Comparison of ENCODE assay signal across 20 cellular contexts in genomic region chr12:26044007-26044394, GRCh38.
DNase-seq lines count a peak whose midpoint lies in the region; TF ChIP-seq lines count a peak whose summit lies in the region.
"Had no signal": no experiment of that assay in that cellular context is flagged by ENCODE, and none has a peak within 500 bp of the region (broad histone marks: within the 10 kb centered on the region; RNA-seq: fewer than 3 reads in every experiment).

No MANE protein-coding gene starts in this region.

- H3K4me3 ChIP-seq in AG10803 (ENCODE audit: low read length): no peak overlapping the region
- peak overlapping the region in 1 of 2 experiments; percentile 27 for H3K4me3 ChIP-seq in mesenchymal stem cell (ENCODE audit: insufficient read depth in 1 of 2, low read depth in 1 of 2, low read length in 2 of 2)
- no peak overlapping the region for H3K4me3 ChIP-seq in MM.1S (ENCODE audit: low read length)
- H3K4me3 ChIP-seq: A549, ascending aorta, heart right ventricle, SK-N-MC, upper lobe of right lung had no signal

- no peaks in the 10 kb centered on the region for H3K9me2 ChIP-seq in MM.1S (replicated peaks; ENCODE audit: insufficient read depth, low read length)

- H2BK120ac ChIP-seq in mesenchymal stem cell (ENCODE audit: low read depth, low read length): no peak overlapping the region

- no peak overlapping the region for H3K23ac ChIP-seq in mesenchymal stem cell (ENCODE audit: low read length in 2 of 2)

- H2AFZ ChIP-seq in mesenchymal stem cell (ENCODE audit: low read depth, low read length): no peak overlapping the region
- H2AFZ ChIP-seq in MM.1S (ENCODE audit: low read length): no peak overlapping the region

- H4K91ac ChIP-seq in mesenchymal stem cell (ENCODE audit: low read length): no peak overlapping the region

- no peak for TF ChIP-seq CTCF in AG10803 (conservative IDR thresholded peaks at IDR 0.05; ENCODE audit: low read length)
- TF ChIP-seq CTCF in MM.1S (IDR thresholded peaks at IDR 0.05; ENCODE audit: low read length): no peak

- H2BK15ac ChIP-seq in mesenchymal stem cell (ENCODE audit: low read depth, poor library complexity, severe bottlenecking): no peak overlapping the region

- H3K14ac ChIP-seq in mesenchymal stem cell (ENCODE audit: low read length in 2 of 2): no peak overlapping the region

- H3F3A ChIP-seq in MM.1S (ENCODE audit: insufficient read depth, low read length): no peaks in the 10 kb centered on the region

- H3K27ac ChIP-seq in caudate nucleus (ENCODE audit: low read depth, low read length): peak overlapping the region; percentile 22
- no peak overlapping the region for H3K27ac ChIP-seq in mesenchymal stem cell (ENCODE audit: low read length, poor library complexity, severe bottlenecking)
- no peak overlapping the region for H3K27ac ChIP-seq in MM.1S (ENCODE audit: low read length)
- H3K27ac ChIP-seq: A549, ascending aorta, heart right ventricle, SK-N-MC, upper lobe of right lung had no signal

- H2BK12ac ChIP-seq in mesenchymal stem cell (ENCODE audit: low read length in 2 of 2): no peak overlapping the region

- peak; percentile 61 for DNase-seq in AG10803 (ENCODE audit: low read depth)
- DNase-seq in M059J (ENCODE audit: low read depth): peak; percentile 44
- DNase-seq in caudate nucleus (lab: John Stamatoyannopoulos, UW): no peak
- no peak for DNase-seq in mesenchymal stem cell
- no peak for DNase-seq in MM.1S
- DNase-seq in activated CD4-positive, alpha-beta T cell treated with anti-CD3 and anti-CD28 coated beads for 4 hours: no peak
- no peak for DNase-seq in activated gamma-delta T cell treated with Interleukin-2 at 50 U/mL for 16 hours
- no peak for DNase-seq in ureter (ENCODE audit: low spot score)
- DNase-seq: activated CD4-positive, alpha-beta T cell treated with anti-CD3 and anti-CD28 coated beads for 48 hours; activated CD8-positive, alpha-beta memory T cell treated with anti-CD3 and anti-CD28 coated beads, Interleukin-2, amount 50 U/mL, for 4 hours; CD8-positive, alpha-beta memory T cell; erythroblast; heart right ventricle; MV-4-11; NCI-H2029 treated with DMSO at 0.1 percent for 48 hours; NCI-H524 treated with DMSO at 0.1 percent for 48 hours; upper lobe of right lung had no signal

- H3K9me3 ChIP-seq in mesenchymal stem cell (ENCODE audit: control insufficient read depth, low read length) (no peaks in the 10 kb centered on the region), MM.1S (replicated peaks; ENCODE audit: insufficient read depth, low read length) (no peaks in the 10 kb centered on the region)
- H3K9me3 ChIP-seq: A549, ascending aorta, heart right ventricle, upper lobe of right lung had no signal

- H3K4me1 ChIP-seq in mesenchymal stem cell (ENCODE audit: control insufficient read depth, insufficient read depth, low read depth, low read length): peaks cover 4% of the 10 kb centered on the region
- H3K4me1 ChIP-seq in MM.1S (ENCODE audit: low read length): no peaks in the 10 kb centered on the region

- no peaks in the 10 kb centered on the region for H4K20me1 ChIP-seq in MM.1S (ENCODE audit: insufficient read depth, low read length)

- H3K27me3 ChIP-seq in mesenchymal stem cell (ENCODE audit: control insufficient read depth in 1 of 2, insufficient read depth in 1 of 2, low read length in 2 of 2) (no peaks in the 10 kb centered on the region), MM.1S (replicated peaks; ENCODE audit: insufficient read depth, low read length) (no peaks in the 10 kb centered on the region)
- H3K27me3 ChIP-seq: ascending aorta, heart right ventricle, upper lobe of right lung had no signal

- no peak overlapping the region for H2AK5ac ChIP-seq in mesenchymal stem cell (ENCODE audit: low read length, severe bottlenecking)

- no peak overlapping the region for H3K4me2 ChIP-seq in mesenchymal stem cell (ENCODE audit: low read length, poor library complexity, severe bottlenecking)
- H3K4me2 ChIP-seq in MM.1S (ENCODE audit: low read depth, low read length): no peak overlapping the region
- H3K4me2 ChIP-seq: A549 had no signal

- no peaks in the 10 kb centered on the region for H3K79me2 ChIP-seq in MM.1S (ENCODE audit: low read length)

- no peak overlapping the region for H4K8ac ChIP-seq in mesenchymal stem cell (ENCODE audit: low read length)

- H3K9ac ChIP-seq in mesenchymal stem cell (ENCODE audit: low read length) (peak overlapping the region; percentile 40), MM.1S (ENCODE audit: low read length) (no peak overlapping the region)

- H3K36me3 ChIP-seq in mesenchymal stem cell (ENCODE audit: control insufficient read depth in 1 of 2, insufficient read depth in 2 of 2, low read depth in 1 of 2, low read length in 2 of 2) (peaks cover 0 to 12% of the 10 kb centered on the region in 2 experiments), MM.1S (replicated peaks; ENCODE audit: insufficient read depth, low read length) (no peaks in the 10 kb centered on the region)
- H3K36me3 ChIP-seq: ascending aorta, heart right ventricle, upper lobe of right lung had no signal

- no peak overlapping the region for H3K4ac ChIP-seq in mesenchymal stem cell (ENCODE audit: low read depth in 1 of 2, low read length in 2 of 2)

- H3K79me1 ChIP-seq in mesenchymal stem cell (replicated peaks; ENCODE audit: low read length, poor library complexity, severe bottlenecking): peaks cover 22% of the 10 kb centered on the region

- H2BK5ac ChIP-seq in mesenchymal stem cell (ENCODE audit: low read depth, low read length, poor library complexity, severe bottlenecking): no peak overlapping the region

- H3K18ac ChIP-seq in mesenchymal stem cell (ENCODE audit: low read depth in 1 of 2, low read length in 2 of 2): no peak overlapping the region

Comparison
In these comparisons a context has a peak if more than half of its experiments do, and no peak if none do; other contexts are left out.
1. DNase-seq: peak in AG10803 (single experiment) and M059J (single experiment); none in caudate nucleus (0 of 61), mesenchymal stem cell (single experiment), MM.1S (single experiment), activated CD4-positive, alpha-beta T cell treated with anti-CD3 and anti-CD28 coated beads for 4 hours (0 of 2), activated gamma-delta T cell treated with Interleukin-2 at 50 U/mL for 16 hours (single experiment) and ureter (single experiment).